Comparison of ENCODE assay signal across 29 cellular contexts in the genomic region with DNA sequence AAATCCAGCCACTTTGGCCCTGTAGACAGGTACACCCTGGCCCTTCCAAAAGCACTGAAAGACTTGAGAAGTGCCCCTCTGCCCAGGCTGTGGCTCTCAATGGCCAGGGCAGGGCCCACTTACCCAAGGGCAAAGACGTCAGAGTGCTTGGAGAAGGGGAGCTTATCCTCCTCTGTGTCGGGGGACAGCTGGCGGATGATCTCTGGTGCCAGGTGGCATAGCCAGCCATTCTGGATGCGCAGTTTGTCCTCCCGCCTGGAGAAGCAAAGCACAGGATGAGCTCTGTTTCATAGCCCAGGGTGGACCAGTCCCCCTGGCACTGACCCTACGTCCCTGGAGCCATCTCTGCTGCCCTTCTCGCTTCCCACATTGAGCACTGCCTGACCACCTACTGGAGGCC.
"Had no signal": no experiment of that assay in that cellular context is flagged by ENCODE, and none has a peak within 500 bp of the region (broad histone marks: within the 10 kb centered on the region; RNA-seq: fewer than 3 reads in every experiment).

No MANE protein-coding gene starts in this region.

- H3K4me1 ChIP-seq: adrenal gland, body of pancreas, breast epithelium had no signal

- H3K36me3 ChIP-seq: adrenal gland, brain microvascular endothelial cell, breast epithelium had no signal

- ATAC-seq: activated CD8-positive, alpha-beta T cell treated with anti-CD3 and anti-CD28 coated beads for 36 hours; activated naive CD4-positive, alpha-beta T cell treated with anti-CD3 and anti-CD28 coated beads, Interleukin-2, amount 50 U/mL, for 72 hours; body of pancreas had no signal

- DNase-seq: activated B cell treated with CpG ODN at 0.5 μM for 24 hours; activated CD4-positive, alpha-beta memory T cell treated with anti-CD3 and anti-CD28 coated beads for 36 hours; activated CD4-positive, alpha-beta T cell treated with anti-CD3 and anti-CD28 coated beads for 4 hours; activated CD4-positive, alpha-beta T cell treated with anti-CD3 and anti-CD28 coated beads, Interleukin-2, amount 10 ng/mL, durations not matched to agents 24 days and 14 days; activated CD4-positive, alpha-beta T cell treated with anti-CD3 and anti-CD28 coated beads, Interleukin-2, amount 50 U/mL, for 1 hour; activated CD4-positive, alpha-beta T cell treated with anti-CD3 and anti-CD28 coated beads, Interleukin-2, amount 50 U/mL, for 4 hours; activated CD4-positive, CD25-positive, alpha-beta regulatory T cell treated with anti-CD3 and anti-CD28 coated beads, Interleukin-2, amount 50 U/mL, for 72 hours; activated CD8-positive, alpha-beta memory T cell treated with anti-CD3 and anti-CD28 coated beads, Interleukin-2, amount 50 U/mL, for 4 hours; activated CD8-positive, alpha-beta T cell treated with anti-CD3 and anti-CD28 coated beads for 36 hours; activated effector memory CD4-positive, alpha-beta T cell treated with Interleukin-2 at 50 U/mL for 16 hours; activated gamma-delta T cell; activated naive CD4-positive, alpha-beta T cell treated with anti-CD3 and anti-CD28 coated beads for 36 hours; activated naive CD4-positive, alpha-beta T cell treated with anti-CD3 and anti-CD28 coated beads, Interleukin-2, amount 50 U/mL, for 16 hours; activated naive CD8-positive, alpha-beta T cell treated with anti-CD3 and anti-CD28 coated beads for 36 hours; activated T-cell treated with anti-CD3 and anti-CD28 coated beads for 4 hours; activated T-cell treated with anti-CD3 and anti-CD28 coated beads, Interleukin-2, amount 50 U/mL, for 24 hours; activated T-cell treated with anti-CD3 and anti-CD28 coated beads, Interleukin-2, amount 50 U/mL, for 48 hours; adrenal gland; amniotic stem cell; aorta; body of pancreas; brain microvascular endothelial cell; central memory CD4-positive, alpha-beta T cell; T-helper 1 cell; T-helper 2 cell; T-helper 9 cell had no signal

- H3K9me3 ChIP-seq: adrenal gland, body of pancreas, breast epithelium had no signal

- H3K27me3 ChIP-seq: adrenal gland, body of pancreas, brain microvascular endothelial cell, breast epithelium had no signal

- H3K27ac ChIP-seq: adrenal gland, body of pancreas, brain microvascular endothelial cell, breast epithelium, VCaP had no signal

- H3K4me3 ChIP-seq: adrenal gland, body of pancreas, breast epithelium had no signal
